In genomic region chr14:74008843-74009499, GRCh38 we compare ENCODE assay signal across 22 cellular contexts. TPM values are rescaled to one million over a fixed set of nuclear protein-coding genes. Genes with fewer than 3 reads are reported as not detected.
DNase-seq lines count a peak whose midpoint lies in the region; ATAC-seq, FAIRE-seq and TF ChIP-seq lines count a peak whose summit lies in the region.
"Had no signal": no experiment of that assay in that cellular context is flagged by ENCODE, and none has a peak within 500 bp of the region (broad histone marks: within the 10 kb centered on the region; RNA-seq: fewer than 3 reads in every experiment).

No MANE protein-coding gene starts in this region.

- no peak overlapping the region for H3K27ac ChIP-seq in HepG2 (ENCODE audit: extremely low read length, insufficient read depth, low read length)
- no peak overlapping the region for H3K27ac ChIP-seq in right lobe of liver
- H3K27ac ChIP-seq: 22Rv1, A549, C4-2B had no signal

- no peaks in the 10 kb centered on the region for H3K79me2 ChIP-seq in HepG2 (ENCODE audit: insufficient read depth, low read length)

- no peak for ATAC-seq in HepG2
- ATAC-seq in right lobe of liver, result no peak
- no peak for ATAC-seq in GM18861 (IDR thresholded peaks at IDR 0.05; ENCODE audit: unreplicated experiment)
- ATAC-seq: A549, GM23338, HCT116 had no signal

- WGBS in HepG2 (ENCODE audit: low lambda C conversion rate), result 93% methylated on average over 2 of the region's 2 CpGs
- 69% methylated on average over 2 of the region's 2 CpGs for WGBS in right lobe of liver (ENCODE audit: insufficient coverage, low coverage, low lambda C conversion rate, missing lambda C conversion rate)

- no peaks in the 10 kb centered on the region for H4K20me1 ChIP-seq in HepG2 (ENCODE audit: insufficient read depth, low read length)

- H3K9ac ChIP-seq in HepG2 (ENCODE audit: insufficient read depth, low read depth, low read length), result no peak overlapping the region

- no peak for TF ChIP-seq EP300 in HepG2 (IDR thresholded peaks at IDR 0.05; ENCODE audit: low read depth in 2 of 2, low read length in 2 of 2)
- no peak for TF ChIP-seq EP300 in HepG2 (CRISPR knock-in tag; IDR thresholded peaks at IDR 0.05; ENCODE audit: borderline replicate concordance)

- no peaks in the 10 kb centered on the region for H3K9me3 ChIP-seq in HepG2 (ENCODE audit: low read length)
- no peaks in the 10 kb centered on the region for H3K9me3 ChIP-seq in right lobe of liver
- H3K9me3 ChIP-seq: A549, Caco-2 had no signal

- H2AFZ ChIP-seq in HepG2 (ENCODE audit: low read length), result no peak overlapping the region
- H2AFZ ChIP-seq: GM23338 had no signal

- POLR2A ChIA-PET in HepG2 (lab: Yijun Ruan, JAX), result no interaction called here

- in situ Hi-C loops in HepG2 (cut with HindIII; ENCODE audit: extremely low pct_ligation_motif_present, low pct_unique_long_range_greater_than_20kb), result no loop called here

- TF ChIP-seq CTCF in HepG2 (CRISPR knock-in tag; IDR thresholded peaks at IDR 0.05), result no peak
- TF ChIP-seq CTCF in right lobe of liver (IDR thresholded peaks at IDR 0.05), result no peak

- TF ChIP-seq POLR2A in HepG2 (IDR thresholded peaks at IDR 0.05; ENCODE audit: insufficient read depth in 1 of 2, low read depth in 2 of 2, low read length in 2 of 2) (no peak), right lobe of liver (IDR thresholded peaks at IDR 0.05) (no peak)

- TF ChIP-seq RAD21 in HepG2 (CRISPR knock-in tag; IDR thresholded peaks at IDR 0.05), result no peak

- H3K36me3 ChIP-seq in HepG2 (replicated peaks in 1 of 2; ENCODE audit: control insufficient read depth in 1 of 2, insufficient read depth in 2 of 2, low read length in 2 of 2), result peaks cover 6 to 18% of the 10 kb centered on the region in 2 experiments; a peak in 4 of 5 replicates
- H3K36me3 ChIP-seq in right lobe of liver, result peaks cover 0 to 25% (median 4%) of the 10 kb centered on the region in 4 donors
- H3K36me3 ChIP-seq in H7 (replicated peaks; ENCODE audit: control insufficient read depth, insufficient read depth, low read length), result peaks cover 4% of the 10 kb centered on the region

- no peak overlapping the region for H3K4me2 ChIP-seq in HepG2 (ENCODE audit: low read depth, low read length)
- H3K4me2 ChIP-seq: A549, GM23338 had no signal

- intact Hi-C loops in HepG2 (cut with micrococcal nuclease; ENCODE audit: unreplicated experiment) (no loop called here), right lobe of liver (cut with DNase I) (no loop called here)

- H3K4me3 ChIP-seq in HepG2 (replicated peaks in 1 of 3; ENCODE audit: insufficient read depth in 1 of 3, low read depth in 2 of 3, low read length in 3 of 3) (no peak overlapping the region), right lobe of liver (no peak overlapping the region), H7 (ENCODE audit: insufficient read depth, low read depth, low read length) (no peak overlapping the region)
- H3K4me3 ChIP-seq: A549, GM23338 had no signal

- DNase-seq in HepG2 (ENCODE audit: low spot score), result no peak
- DNase-seq in right lobe of liver, result no peak
- DNase-seq in lung microvascular endothelial cell (ENCODE audit: low read depth in 2 of 2), result peak; percentile 2 to 60
- peak; percentile 33 for DNase-seq in pulmonary artery endothelial cell (ENCODE audit: low read depth, low spot score)
- no peak for DNase-seq in activated CD4-positive, alpha-beta T cell treated with anti-CD3 and anti-CD28 coated beads for 4 hours
- DNase-seq in NCI-H1105 (lab: John Stamatoyannopoulos, UW), result no peak
- no peak for DNase-seq in H7
- DNase-seq: AML-193; Caco-2; CD4-positive, alpha-beta T cell; GDM1; HFFc6 had no signal

- FAIRE-seq in HepG2 (lab: Jason Lieb, UNC), result no peak
- FAIRE-seq: A549, D721Med, GM12892, GM18507, H54 had no signal

- TSS peak; percentile 27 for BruUV-seq in HepG2 (replicated peaks; lab: Mats Ljungman, UMichigan)

- CTCF ChIA-PET in HepG2 (lab: Yijun Ruan, JAX; ENCODE audit: low intra/inter-chr PET ratio, low total read pairs), result no interaction called here

- no peaks in the 10 kb centered on the region for H3K27me3 ChIP-seq in HepG2 (ENCODE audit: control insufficient read depth in 1 of 2, insufficient read depth in 2 of 2, low read length in 2 of 2)
- no peaks in the 10 kb centered on the region for H3K27me3 ChIP-seq in right lobe of liver
- H3K27me3 ChIP-seq in H7 (ENCODE audit: control insufficient read depth, insufficient read depth, low read length), result no peaks in the 10 kb centered on the region

- peaks cover 16% of the 10 kb centered on the region for H3K4me1 ChIP-seq in HepG2 (ENCODE audit: insufficient read depth, low read length)
- H3K4me1 ChIP-seq in right lobe of liver, result peaks cover 0 to 5% (median 2%) of the 10 kb centered on the region in 4 donors

RNA-seq across cellular contexts. Expression of gene ENTPD5, which starts 10.1 kb away (rescaled TPM):
- 20.6 and 33.8 TPM in 2 replicates for total RNA-seq in HepG2 (2016; rRNA removed; fragmentation: Illumina TruSeq; extraction: Trizol)
- 8.7 and 9.9 TPM in 2 replicates for total RNA-seq in HepG2 (2016; cell fraction: cytosol; rRNA removed; fragmentation: Illumina TruSeq; extraction: Trizol; ENCODE audit: low read depth)
- 18.9 and 34.1 TPM in 2 replicates for total RNA-seq in HepG2 (2016; cell fraction: insoluble cytoplasmic fraction; rRNA removed; fragmentation: Illumina TruSeq; extraction: Trizol)
- total RNA-seq in HepG2 (2016; cell fraction: membrane; rRNA removed; fragmentation: Illumina TruSeq; extraction: Trizol), result 21.4 and 21.9 TPM in 2 replicates
- total RNA-seq in HepG2 (2016; cell fraction: nucleus; rRNA removed; fragmentation: Illumina TruSeq; extraction: Trizol), result 60.3 and 65.0 TPM in 2 replicates
- 43.3 and 58.7 TPM in 2 replicates for polyA plus RNA-seq in HepG2 (2011; rRNA removed)
- 20.6 and 34.1 TPM in 2 replicates for polyA plus RNA-seq in HepG2 (2011; cell fraction: cytosol; rRNA removed)
- 125 and 138 TPM in 2 replicates for polyA plus RNA-seq in HepG2 (2011; cell fraction: nucleus; rRNA removed)
- polyA plus RNA-seq in HepG2 (2012), result 44.7 and 56.4 TPM in 2 replicates
- 8.2 and 9.3 TPM in 2 replicates for polyA plus RNA-seq in HepG2 (2016; cell fraction: cytosol; fragmentation: Illumina TruSeq; extraction: Trizol; ENCODE audit: low read depth)
- 13.6 and 15.1 TPM in 2 replicates for polyA plus RNA-seq in HepG2 (2016; cell fraction: insoluble cytoplasmic fraction; fragmentation: Illumina TruSeq; extraction: Trizol; ENCODE audit: low read depth)
- polyA plus RNA-seq in HepG2 (2016; cell fraction: membrane; fragmentation: Illumina TruSeq; extraction: Trizol; ENCODE audit: low read depth), result 13.7 and 13.9 TPM in 2 replicates
- 70.5 and 71.0 TPM in 2 replicates for polyA plus RNA-seq in HepG2 (2016; cell fraction: nucleus; fragmentation: Illumina TruSeq; extraction: Trizol; ENCODE audit: insufficient read depth, low read depth)
- polyA minus RNA-seq in HepG2 (2011; rRNA and poly(A)+ RNA removed; ENCODE audit: low replicate concordance), result 11.3 and 88.1 TPM in 2 replicates
- polyA minus RNA-seq in HepG2 (2011; cell fraction: cytosol; rRNA and poly(A)+ RNA removed), result 23.7 and 30.1 TPM in 2 replicates
- 123 and 189 TPM in 2 replicates for polyA minus RNA-seq in HepG2 (2011; cell fraction: nucleus; rRNA and poly(A)+ RNA removed)
- 100 to 1,000 TPM in 4 of 6 experiments, 10 to 100 TPM in 2; 96.6 to 334 (median 150) TPM for total RNA-seq in right lobe of liver
- total RNA-seq in lung microvascular endothelial cell, result 5.0 and 6.3 TPM in 2 replicates
- total RNA-seq in pulmonary artery endothelial cell, result 9.9 and 12.7 TPM in 2 replicates
- total RNA-seq in H7 (2014; rRNA removed; shearing (Covaris generic)), result 4.5 and 6.8 TPM in 2 replicates

RNA-seq across cellular contexts. Expression of gene BBOF1, which starts 10.2 kb away (rescaled TPM):
- total RNA-seq in HepG2 (2016; rRNA removed; fragmentation: Illumina TruSeq; extraction: Trizol), result 2.3 and 2.4 TPM in 2 replicates
- 2.3 and 2.8 TPM in 2 replicates for total RNA-seq in HepG2 (2016; cell fraction: cytosol; rRNA removed; fragmentation: Illumina TruSeq; extraction: Trizol; ENCODE audit: low read depth)
- total RNA-seq in HepG2 (2016; cell fraction: insoluble cytoplasmic fraction; rRNA removed; fragmentation: Illumina TruSeq; extraction: Trizol), result 1.8 and 2.4 TPM in 2 replicates
- total RNA-seq in HepG2 (2016; cell fraction: membrane; rRNA removed; fragmentation: Illumina TruSeq; extraction: Trizol), result 3.5 and 4.3 TPM in 2 replicates
- total RNA-seq in HepG2 (2016; cell fraction: nucleus; rRNA removed; fragmentation: Illumina TruSeq; extraction: Trizol), result 3.3 and 4.4 TPM in 2 replicates
- polyA plus RNA-seq in HepG2 (2011; rRNA removed), result 1.6 and 1.7 TPM in 2 replicates
- 0.32 and 0.59 TPM in 2 replicates for polyA plus RNA-seq in HepG2 (2011; cell fraction: cytosol; rRNA removed)
- polyA plus RNA-seq in HepG2 (2011; cell fraction: nucleus; rRNA removed), result 1.3 and 2.0 TPM in 2 replicates
- polyA plus RNA-seq in HepG2 (2012), result 1.9 and 2.4 TPM in 2 replicates
- polyA plus RNA-seq in HepG2 (2016; cell fraction: cytosol; fragmentation: Illumina TruSeq; extraction: Trizol; ENCODE audit: low read depth), result 2.9 and 4.4 TPM in 2 replicates
- 3.3 and 4.4 TPM in 2 replicates for polyA plus RNA-seq in HepG2 (2016; cell fraction: insoluble cytoplasmic fraction; fragmentation: Illumina TruSeq; extraction: Trizol; ENCODE audit: low read depth)
- 3.2 and 3.7 TPM in 2 replicates for polyA plus RNA-seq in HepG2 (2016; cell fraction: membrane; fragmentation: Illumina TruSeq; extraction: Trizol; ENCODE audit: low read depth)
- polyA plus RNA-seq in HepG2 (2016; cell fraction: nucleus; fragmentation: Illumina TruSeq; extraction: Trizol; ENCODE audit: insufficient read depth, low read depth), result 3.8 and 4.5 TPM in 2 replicates
- polyA minus RNA-seq in HepG2 (2011; rRNA and poly(A)+ RNA removed; ENCODE audit: low replicate concordance), result 0.54 and 0.60 TPM in 2 replicates
- 0.44 and 0.49 TPM in 2 replicates for polyA minus RNA-seq in HepG2 (2011; cell fraction: cytosol; rRNA and poly(A)+ RNA removed)
- 2.8 and 4.2 TPM in 2 replicates for polyA minus RNA-seq in HepG2 (2011; cell fraction: nucleus; rRNA and poly(A)+ RNA removed)
- 1 to 10 TPM in 5 of 6 experiments, under 1 TPM in 1; 0.81 to 3.3 (median 1.3) TPM for total RNA-seq in right lobe of liver
- 0.40 and 0.44 TPM in 2 replicates for total RNA-seq in lung microvascular endothelial cell
- 1.3 and 1.9 TPM in 2 replicates for total RNA-seq in pulmonary artery endothelial cell
- total RNA-seq in H7 (2014; rRNA removed; shearing (Covaris generic)), result 0.31 and 0.44 TPM in 2 replicates

RNA-seq across cellular contexts. Expression of gene COQ6, which starts 58.9 kb away (rescaled TPM):
- total RNA-seq in HepG2 (2016; rRNA removed; fragmentation: Illumina TruSeq; extraction: Trizol), result 18.1 and 18.9 TPM in 2 replicates
- 4.9 and 6.7 TPM in 2 replicates for total RNA-seq in HepG2 (2016; cell fraction: cytosol; rRNA removed; fragmentation: Illumina TruSeq; extraction: Trizol; ENCODE audit: low read depth)
- 19.5 and 20.6 TPM in 2 replicates for total RNA-seq in HepG2 (2016; cell fraction: insoluble cytoplasmic fraction; rRNA removed; fragmentation: Illumina TruSeq; extraction: Trizol)
- 6.1 and 6.3 TPM in 2 replicates for total RNA-seq in HepG2 (2016; cell fraction: membrane; rRNA removed; fragmentation: Illumina TruSeq; extraction: Trizol)
- total RNA-seq in HepG2 (2016; cell fraction: nucleus; rRNA removed; fragmentation: Illumina TruSeq; extraction: Trizol), result 19.6 and 22.2 TPM in 2 replicates
- 33.1 and 34.7 TPM in 2 replicates for polyA plus RNA-seq in HepG2 (2011; rRNA removed)
- polyA plus RNA-seq in HepG2 (2011; cell fraction: cytosol; rRNA removed), result 22.9 and 26.9 TPM in 2 replicates
- polyA plus RNA-seq in HepG2 (2011; cell fraction: nucleus; rRNA removed), result 52.0 and 58.6 TPM in 2 replicates
- 11.7 and 19.1 TPM in 2 replicates for polyA plus RNA-seq in HepG2 (2012)
- 2.3 TPM in 2 replicates for polyA plus RNA-seq in HepG2 (2016; cell fraction: cytosol; fragmentation: Illumina TruSeq; extraction: Trizol; ENCODE audit: low read depth)
- 14.0 and 16.4 TPM in 2 replicates for polyA plus RNA-seq in HepG2 (2016; cell fraction: insoluble cytoplasmic fraction; fragmentation: Illumina TruSeq; extraction: Trizol; ENCODE audit: low read depth)
- polyA plus RNA-seq in HepG2 (2016; cell fraction: membrane; fragmentation: Illumina TruSeq; extraction: Trizol; ENCODE audit: low read depth), result 3.9 TPM in 2 replicates
- polyA plus RNA-seq in HepG2 (2016; cell fraction: nucleus; fragmentation: Illumina TruSeq; extraction: Trizol; ENCODE audit: insufficient read depth, low read depth), result 36.1 and 42.5 TPM in 2 replicates
- 24.3 and 47.1 TPM in 2 replicates for polyA minus RNA-seq in HepG2 (2011; rRNA and poly(A)+ RNA removed; ENCODE audit: low replicate concordance)
- 6.3 and 6.9 TPM in 2 replicates for polyA minus RNA-seq in HepG2 (2011; cell fraction: cytosol; rRNA and poly(A)+ RNA removed)
- polyA minus RNA-seq in HepG2 (2011; cell fraction: nucleus; rRNA and poly(A)+ RNA removed), result 31.8 and 33.1 TPM in 2 replicates
- 10 to 100 TPM; 11.6 to 60.9 (median 16.8) TPM for total RNA-seq in right lobe of liver
- 12.4 and 16.5 TPM in 2 replicates for total RNA-seq in lung microvascular endothelial cell
- total RNA-seq in pulmonary artery endothelial cell, result 15.7 and 17.5 TPM in 2 replicates
- 11.3 and 17.1 TPM in 2 replicates for total RNA-seq in H7 (2014; rRNA removed; shearing (Covaris generic))

RNA-seq across cellular contexts. Expression of gene FAM161B, which starts 59.1 kb away (rescaled TPM):
- total RNA-seq in HepG2 (2016; rRNA removed; fragmentation: Illumina TruSeq; extraction: Trizol) (1.6 and 2.0 TPM in 2 replicates), right lobe of liver (1 to 10 TPM; 1.3 to 2.3 (median 1.5) TPM), lung microvascular endothelial cell (1.7 and 2.8 TPM in 2 replicates), pulmonary artery endothelial cell (1.5 and 2.6 TPM in 2 replicates)
- total RNA-seq in HepG2 (2016; cell fraction: cytosol; rRNA removed; fragmentation: Illumina TruSeq; extraction: Trizol; ENCODE audit: low read depth), result 0.51 and 0.53 TPM in 2 replicates
- total RNA-seq in HepG2 (2016; cell fraction: insoluble cytoplasmic fraction; rRNA removed; fragmentation: Illumina TruSeq; extraction: Trizol), result 1.9 and 2.1 TPM in 2 replicates
- 1.0 TPM in 2 replicates for total RNA-seq in HepG2 (2016; cell fraction: membrane; rRNA removed; fragmentation: Illumina TruSeq; extraction: Trizol)
- total RNA-seq in HepG2 (2016; cell fraction: nucleus; rRNA removed; fragmentation: Illumina TruSeq; extraction: Trizol), result 2.6 and 3.0 TPM in 2 replicates
- 1.6 and 2.0 TPM in 2 replicates for polyA plus RNA-seq in HepG2 (2011; rRNA removed)
- polyA plus RNA-seq in HepG2 (2011; cell fraction: cytosol; rRNA removed), result 0.97 and 1.2 TPM in 2 replicates
- 1.7 and 2.2 TPM in 2 replicates for polyA plus RNA-seq in HepG2 (2011; cell fraction: nucleus; rRNA removed)
- polyA plus RNA-seq in HepG2 (2012), result 2.0 and 2.8 TPM in 2 replicates
- polyA plus RNA-seq in HepG2 (2016; cell fraction: cytosol; fragmentation: Illumina TruSeq; extraction: Trizol; ENCODE audit: low read depth), result 0.33 and 0.36 TPM in 2 replicates
- polyA plus RNA-seq in HepG2 (2016; cell fraction: insoluble cytoplasmic fraction; fragmentation: Illumina TruSeq; extraction: Trizol; ENCODE audit: low read depth), result 1.6 and 1.7 TPM in 2 replicates
- polyA plus RNA-seq in HepG2 (2016; cell fraction: membrane; fragmentation: Illumina TruSeq; extraction: Trizol; ENCODE audit: low read depth), result 0.49 and 0.65 TPM in 2 replicates
- 1.6 and 2.7 TPM in 2 replicates for polyA plus RNA-seq in HepG2 (2016; cell fraction: nucleus; fragmentation: Illumina TruSeq; extraction: Trizol; ENCODE audit: insufficient read depth, low read depth)
- polyA minus RNA-seq in HepG2 (2011; rRNA and poly(A)+ RNA removed; ENCODE audit: low replicate concordance), result 0.82 and 2.3 TPM in 2 replicates
- 1.3 and 1.8 TPM in 2 replicates for polyA minus RNA-seq in HepG2 (2011; cell fraction: cytosol; rRNA and poly(A)+ RNA removed)
- 6.4 and 6.8 TPM in 2 replicates for polyA minus RNA-seq in HepG2 (2011; cell fraction: nucleus; rRNA and poly(A)+ RNA removed)
- 0.45 and 0.48 TPM in 2 replicates for total RNA-seq in H7 (2014; rRNA removed; shearing (Covaris generic))

Comparison
In these comparisons a context has a peak if more than half of its experiments do, and no peak if none do; other contexts are left out.
1. DNase-seq: peak in lung microvascular endothelial cell (2 of 2) and pulmonary artery endothelial cell (single experiment); none in HepG2 (single experiment), right lobe of liver (0 of 3), activated CD4-positive, alpha-beta T cell treated with anti-CD3 and anti-CD28 coated beads for 4 hours (0 of 2), NCI-H1105 (single experiment) and H7 (single experiment).